Comparison of ENCODE assay signal across 1 cellular context in genomic region chr11:64916848-64917662, GRCh38.
A peak's percentile ranks its signal among the peaks of the same experiment; 100 is the strongest.
TF ChIP-seq lines count a peak whose summit lies in the region.

TSS of gene ATG2A (minus strand) at chr11:64917209. CDS start at chr11:64917135, 74 bp downstream.

TF ChIP-seq in K562, 482 proteins besides CTCF, POLR2A, EP300 and RAD21 (continued from another document and continues in another):
- peak; percentile 36; the same call in 1 of the 2 replicates for TF ChIP-seq MYC (IDR thresholded peaks at IDR 0.05; ENCODE audit: low read depth, low read length)
- TF ChIP-seq MYC (CRISPR knock-in tag; IDR thresholded peaks at IDR 0.05; ENCODE audit: borderline replicate concordance, low read depth): no peak
- TF ChIP-seq, protein P1, sequence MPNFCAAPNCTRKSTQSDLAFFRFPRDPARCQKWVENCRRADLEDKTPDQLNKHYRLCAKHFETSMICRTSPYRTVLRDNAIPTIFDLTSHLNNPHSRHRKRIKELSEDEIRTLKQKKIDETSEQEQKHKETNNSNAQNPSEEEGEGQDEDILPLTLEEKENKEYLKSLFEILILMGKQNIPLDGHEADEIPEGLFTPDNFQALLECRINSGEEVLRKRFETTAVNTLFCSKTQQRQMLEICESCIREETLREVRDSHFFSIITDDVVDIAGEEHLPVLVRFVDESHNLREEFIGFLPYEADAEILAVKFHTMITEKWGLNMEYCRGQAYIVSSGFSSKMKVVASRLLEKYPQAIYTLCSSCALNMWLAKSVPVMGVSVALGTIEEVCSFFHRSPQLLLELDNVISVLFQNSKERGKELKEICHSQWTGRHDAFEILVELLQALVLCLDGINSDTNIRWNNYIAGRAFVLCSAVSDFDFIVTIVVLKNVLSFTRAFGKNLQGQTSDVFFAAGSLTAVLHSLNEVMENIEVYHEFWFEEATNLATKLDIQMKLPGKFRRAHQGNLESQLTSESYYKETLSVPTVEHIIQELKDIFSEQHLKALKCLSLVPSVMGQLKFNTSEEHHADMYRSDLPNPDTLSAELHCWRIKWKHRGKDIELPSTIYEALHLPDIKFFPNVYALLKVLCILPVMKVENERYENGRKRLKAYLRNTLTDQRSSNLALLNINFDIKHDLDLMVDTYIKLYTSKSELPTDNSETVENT (CRISPR knock-in tag; IDR thresholded peaks at IDR 0.05): 0 out of 2 replicates have a peak, but pooled peaks have one; percentile 25
- no peak for TF ChIP-seq RHOXF2B (CRISPR knock-in tag; conservative IDR thresholded peaks at IDR 0.05)
- TF ChIP-seq, protein P2, sequence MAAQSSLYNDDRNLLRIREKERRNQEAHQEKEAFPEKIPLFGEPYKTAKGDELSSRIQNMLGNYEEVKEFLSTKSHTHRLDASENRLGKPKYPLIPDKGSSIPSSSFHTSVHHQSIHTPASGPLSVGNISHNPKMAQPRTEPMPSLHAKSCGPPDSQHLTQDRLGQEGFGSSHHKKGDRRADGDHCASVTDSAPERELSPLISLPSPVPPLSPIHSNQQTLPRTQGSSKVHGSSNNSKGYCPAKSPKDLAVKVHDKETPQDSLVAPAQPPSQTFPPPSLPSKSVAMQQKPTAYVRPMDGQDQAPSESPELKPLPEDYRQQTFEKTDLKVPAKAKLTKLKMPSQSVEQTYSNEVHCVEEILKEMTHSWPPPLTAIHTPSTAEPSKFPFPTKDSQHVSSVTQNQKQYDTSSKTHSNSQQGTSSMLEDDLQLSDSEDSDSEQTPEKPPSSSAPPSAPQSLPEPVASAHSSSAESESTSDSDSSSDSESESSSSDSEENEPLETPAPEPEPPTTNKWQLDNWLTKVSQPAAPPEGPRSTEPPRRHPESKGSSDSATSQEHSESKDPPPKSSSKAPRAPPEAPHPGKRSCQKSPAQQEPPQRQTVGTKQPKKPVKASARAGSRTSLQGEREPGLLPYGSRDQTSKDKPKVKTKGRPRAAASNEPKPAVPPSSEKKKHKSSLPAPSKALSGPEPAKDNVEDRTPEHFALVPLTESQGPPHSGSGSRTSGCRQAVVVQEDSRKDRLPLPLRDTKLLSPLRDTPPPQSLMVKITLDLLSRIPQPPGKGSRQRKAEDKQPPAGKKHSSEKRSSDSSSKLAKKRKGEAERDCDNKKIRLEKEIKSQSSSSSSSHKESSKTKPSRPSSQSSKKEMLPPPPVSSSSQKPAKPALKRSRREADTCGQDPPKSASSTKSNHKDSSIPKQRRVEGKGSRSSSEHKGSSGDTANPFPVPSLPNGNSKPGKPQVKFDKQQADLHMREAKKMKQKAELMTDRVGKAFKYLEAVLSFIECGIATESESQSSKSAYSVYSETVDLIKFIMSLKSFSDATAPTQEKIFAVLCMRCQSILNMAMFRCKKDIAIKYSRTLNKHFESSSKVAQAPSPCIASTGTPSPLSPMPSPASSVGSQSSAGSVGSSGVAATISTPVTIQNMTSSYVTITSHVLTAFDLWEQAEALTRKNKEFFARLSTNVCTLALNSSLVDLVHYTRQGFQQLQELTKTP (IDR thresholded peaks at IDR 0.05; ENCODE audit: low read depth in 1 of 2, partially characterized antibody in 2 of 2): peak in 1 of 2 experiments; percentile 97
- no peak for TF ChIP-seq RBM17 (IDR thresholded peaks at IDR 0.05; ENCODE audit: borderline replicate concordance, low read depth, low read length)
- TF ChIP-seq EGR1 (conservative IDR thresholded peaks at IDR 0.05): peak; percentile 89
- no peak for TF ChIP-seq REST (CRISPR knock-in tag; IDR thresholded peaks at IDR 0.05; ENCODE audit: low read depth)
- no peak for TF ChIP-seq ELF1 (tag; IDR thresholded peaks at IDR 0.05)
- TF ChIP-seq MAFF (IDR thresholded peaks at IDR 0.05; ENCODE audit: low read length): no peak
- TF ChIP-seq ZFP30 (CRISPR knock-in tag; IDR thresholded peaks at IDR 0.05; ENCODE audit: borderline replicate concordance): no peak
- TF ChIP-seq GTF2F1 (IDR thresholded peaks at IDR 0.05; ENCODE audit: low read depth, low read length): no peak
- TF ChIP-seq KDM1A (IDR thresholded peaks at IDR 0.05): no peak
- no peak for TF ChIP-seq BRCA1 (IDR thresholded peaks at IDR 0.05)
- TF ChIP-seq BRCA1 (CRISPR knock-in tag; IDR thresholded peaks at IDR 0.05): peak; percentile 74; the same call in 1 of the 2 replicates
- TF ChIP-seq U2AF2 (optimal IDR thresholded peaks at IDR 0.05; ENCODE audit: low read depth, low read length): no peak
- peak; percentile 24; the same call in 1 of the 2 replicates for TF ChIP-seq DMBX1 (CRISPR knock-in tag; IDR thresholded peaks at IDR 0.05; ENCODE audit: borderline replicate concordance)
- peak; percentile 89 for TF ChIP-seq NR2C1 (IDR thresholded peaks at IDR 0.05)
- TF ChIP-seq NR2C1 (tag; IDR thresholded peaks at IDR 0.05): peak; percentile 88
- no peak for TF ChIP-seq RFX5 (IDR thresholded peaks at IDR 0.05; ENCODE audit: low read depth, low read length)
- peak; percentile 30; the same call in 1 of the 2 replicates for TF ChIP-seq LCOR (CRISPR knock-in tag; IDR thresholded peaks at IDR 0.05)
- TF ChIP-seq FOXA3 (CRISPR knock-in tag; conservative IDR thresholded peaks at IDR 0.05 in 1 of 2, IDR thresholded peaks at IDR 0.05 in 1 of 2): no peak
- TF ChIP-seq SMAD4 (CRISPR knock-in tag; conservative IDR thresholded peaks at IDR 0.05): peak; percentile 9; the same call in 1 of the 2 replicates
- TF ChIP-seq NR4A1 (CRISPR knock-in tag; IDR thresholded peaks at IDR 0.05): no peak
- no peak for TF ChIP-seq NR4A1 (tag; IDR thresholded peaks at IDR 0.05)
- TF ChIP-seq JUND (IDR thresholded peaks at IDR 0.05; ENCODE audit: borderline replicate concordance, low read depth, low read length): peak; percentile 55; the same call in 1 of the 2 replicates
- TF ChIP-seq JUND (tag; IDR thresholded peaks at IDR 0.05; ENCODE audit: borderline replicate concordance, low read depth, low read length): 0 out of 3 replicates have a peak, but pooled peaks have one; percentile 1
- TF ChIP-seq HDAC1 (IDR thresholded peaks at IDR 0.05): peak in 1 of 2 experiments; percentile 67; a peak in 2 of 4 replicates
- peak; percentile 56 for TF ChIP-seq CEBPB (tag; IDR thresholded peaks at IDR 0.05)
- TF ChIP-seq, protein P3, sequence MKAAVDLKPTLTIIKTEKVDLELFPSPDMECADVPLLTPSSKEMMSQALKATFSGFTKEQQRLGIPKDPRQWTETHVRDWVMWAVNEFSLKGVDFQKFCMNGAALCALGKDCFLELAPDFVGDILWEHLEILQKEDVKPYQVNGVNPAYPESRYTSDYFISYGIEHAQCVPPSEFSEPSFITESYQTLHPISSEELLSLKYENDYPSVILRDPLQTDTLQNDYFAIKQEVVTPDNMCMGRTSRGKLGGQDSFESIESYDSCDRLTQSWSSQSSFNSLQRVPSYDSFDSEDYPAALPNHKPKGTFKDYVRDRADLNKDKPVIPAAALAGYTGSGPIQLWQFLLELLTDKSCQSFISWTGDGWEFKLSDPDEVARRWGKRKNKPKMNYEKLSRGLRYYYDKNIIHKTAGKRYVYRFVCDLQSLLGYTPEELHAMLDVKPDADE (conservative IDR thresholded peaks at IDR 0.05; ENCODE audit: control insufficient read depth, low read depth, low read length): peak; percentile 89
- TF ChIP-seq ZBTB17 (CRISPR knock-in tag; IDR thresholded peaks at IDR 0.05): 0 out of 2 replicates have a peak, but pooled peaks have one; percentile 17
- TF ChIP-seq MEIS2 (IDR thresholded peaks at IDR 0.05; ENCODE audit: partially characterized antibody): peak; percentile 91
- no peak for TF ChIP-seq ARNT (IDR thresholded peaks at IDR 0.05)
- peak; percentile 71 for TF ChIP-seq RBBP5 (IDR thresholded peaks at IDR 0.05; ENCODE audit: borderline replicate concordance, insufficient read depth, low read length, poor library complexity, severe bottlenecking)
- peak; percentile 80; the same call in 1 of the 2 replicates for TF ChIP-seq E2F1 (CRISPR knock-in tag; IDR thresholded peaks at IDR 0.05)
- peak; percentile 14 for TF ChIP-seq KAT2B (IDR thresholded peaks at IDR 0.05; ENCODE audit: low read depth, low read length)
- TF ChIP-seq SRF (CRISPR knock-in tag; IDR thresholded peaks at IDR 0.05): peak in 1 of 2 experiments; percentile 69; a peak in 1 of 4 replicates
- no peak for TF ChIP-seq FOXJ3 (CRISPR knock-in tag; IDR thresholded peaks at IDR 0.05)
- TF ChIP-seq TBL1XR1 (IDR thresholded peaks at IDR 0.05; ENCODE audit: low read length in 2 of 2): no peak
- peak; percentile 15; the same call in 1 of the 2 replicates for TF ChIP-seq ZNF143 (CRISPR knock-in tag; IDR thresholded peaks at IDR 0.05)
- TF ChIP-seq KDM2B (CRISPR knock-in tag; IDR thresholded peaks at IDR 0.05): 0 out of 2 replicates have a peak, but pooled peaks have one; percentile 17
- peak; percentile 98 for TF ChIP-seq MXI1 (IDR thresholded peaks at IDR 0.05; ENCODE audit: low read depth, low read length)
- peak; percentile 93 for TF ChIP-seq TAF1 (IDR thresholded peaks at IDR 0.05; ENCODE audit: control insufficient read depth, extremely low read depth, insufficient read depth, low read length, severe bottlenecking)
- TF ChIP-seq FOXM1 (IDR thresholded peaks at IDR 0.05; ENCODE audit: low read depth): peak; percentile 79
- no peak for TF ChIP-seq FOXM1 (CRISPR knock-in tag; IDR thresholded peaks at IDR 0.05; ENCODE audit: low read depth)
- TF ChIP-seq, protein P4, sequence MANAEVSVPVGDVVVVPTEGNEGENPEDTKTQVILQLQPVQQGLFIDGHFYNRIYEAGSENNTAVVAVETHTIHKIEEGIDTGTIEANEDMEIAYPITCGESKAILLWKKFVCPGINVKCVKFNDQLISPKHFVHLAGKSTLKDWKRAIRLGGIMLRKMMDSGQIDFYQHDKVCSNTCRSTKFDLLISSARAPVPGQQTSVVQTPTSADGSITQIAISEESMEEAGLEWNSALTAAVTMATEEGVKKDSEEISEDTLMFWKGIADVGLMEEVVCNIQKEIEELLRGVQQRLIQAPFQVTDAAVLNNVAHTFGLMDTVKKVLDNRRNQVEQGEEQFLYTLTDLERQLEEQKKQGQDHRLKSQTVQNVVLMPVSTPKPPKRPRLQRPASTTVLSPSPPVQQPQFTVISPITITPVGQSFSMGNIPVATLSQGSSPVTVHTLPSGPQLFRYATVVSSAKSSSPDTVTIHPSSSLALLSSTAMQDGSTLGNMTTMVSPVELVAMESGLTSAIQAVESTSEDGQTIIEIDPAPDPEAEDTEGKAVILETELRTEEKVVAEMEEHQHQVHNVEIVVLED (CRISPR knock-in tag; IDR thresholded peaks at IDR 0.05): peak; percentile 36; the same call in 1 of the 2 replicates
- TF ChIP-seq XRCC5 (IDR thresholded peaks at IDR 0.05; ENCODE audit: low read depth, low read length): peak; percentile 87; the same call in 1 of the 2 replicates
